In the genomic region with DNA sequence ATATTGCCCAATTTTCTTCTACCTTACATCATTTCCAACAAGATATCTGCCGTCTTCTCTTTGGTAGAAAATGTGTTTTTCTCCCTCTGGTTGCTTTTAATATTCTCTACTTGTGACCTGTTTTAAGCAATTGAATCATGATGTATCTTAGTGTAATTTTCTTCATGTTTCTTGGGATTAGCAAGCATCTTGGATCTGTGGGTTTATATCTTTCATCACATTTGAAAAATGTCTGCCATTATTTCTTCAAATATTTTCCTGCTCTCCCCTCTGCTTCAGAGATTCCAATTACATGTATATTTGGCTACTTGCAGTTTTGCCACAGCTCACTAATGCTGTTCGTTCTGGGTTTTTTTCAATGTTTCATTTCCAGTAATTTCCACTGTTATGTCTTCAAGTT, we compare ENCODE assay signal across 37 cellular contexts. TPM values are rescaled to one million over a fixed set of nuclear protein-coding genes. Genes with fewer than 3 reads are reported as not detected.
DNase-seq lines count a peak whose midpoint lies in the region; ATAC-seq, FAIRE-seq and TF ChIP-seq lines count a peak whose summit lies in the region.
"Had no signal": no experiment of that assay in that cellular context is flagged by ENCODE, and none has a peak within 500 bp of the region (broad histone marks: within the 10 kb centered on the region; RNA-seq: fewer than 3 reads in every experiment).

No MANE protein-coding gene starts in this region.

- no peak overlapping the region for H3K9ac ChIP-seq in HCT116 (ENCODE audit: low read length)
- H3K9ac ChIP-seq in K562 (ENCODE audit: insufficient read depth in 1 of 2, low read depth in 2 of 2, low read length in 2 of 2) = no peak overlapping the region
- H3K9ac ChIP-seq: BLaER1; BLaER1 treated with 17β-estradiol and CSF1 and Interleukin-3, amounts not matched to agents 10 nM and 100 nM had no signal

- TF ChIP-seq RAD21 in HCT116 (IDR thresholded peaks at IDR 0.05; ENCODE audit: low read depth) (no peak), K562 (CRISPR knock-in tag; conservative IDR thresholded peaks at IDR 0.05 in 1 of 2, IDR thresholded peaks at IDR 0.05 in 1 of 2) (no peak)

- TF ChIP-seq POLR2A in HCT116 (IDR thresholded peaks at IDR 0.05; ENCODE audit: borderline replicate concordance, extremely low read depth, insufficient read depth, insufficient read length) (no peak), K562 (conservative IDR thresholded peaks at IDR 0.05) (no peak)

- WGBS in K562 (ENCODE audit: insufficient coverage, low coverage, missing lambda C conversion rate) = 0% methylated on average over 2 of the region's 2 CpGs

- no peaks in the 10 kb centered on the region for H3K36me3 ChIP-seq in HCT116 (ENCODE audit: control insufficient read depth in 1 of 2, insufficient read depth in 2 of 2, low read length in 2 of 2)
- no peaks in the 10 kb centered on the region for H3K36me3 ChIP-seq in HEK293 (ENCODE audit: control insufficient read depth in 2 of 2, insufficient read depth in 1 of 2, low read length in 2 of 2)
- no peaks in the 10 kb centered on the region for H3K36me3 ChIP-seq in K562 (ENCODE audit: control insufficient read depth, insufficient read depth, low read length)
- H3K36me3 ChIP-seq: BE2C; BLaER1; BLaER1 treated with 17β-estradiol and CSF1 and Interleukin-3, amounts not matched to agents 10 nM and 100 nM had no signal

- H3K4me3 Mint-ChIP-seq in WTC11 = no peak overlapping the region
- H3K4me3 Mint-ChIP-seq: B cell; CD14-positive monocyte; CD4-positive, alpha-beta memory T cell; CD4-positive, alpha-beta T cell; CD4-positive, CD25-positive, alpha-beta regulatory T cell; CD8-positive, alpha-beta memory T cell; CD8-positive, alpha-beta T cell had no signal

- CTCF ChIA-PET in HCT116 (lab: Charles Lee) (no interaction called here), HEK293 (lab: Yijun Ruan, JAX) (interaction anchor here (2.9 kb wide), 1 partner anchor 8 kb away, joined by 19 read pairs; no protein-coding TSS in a partner anchor), WTC11 (lab: Charles Lee) (no interaction called here), K562 (lab: Yijun Ruan, JAX; ENCODE audit: low intra/inter-chr PET ratio) (no interaction called here)

- TF ChIP-seq CTCF in HCT116 (IDR thresholded peaks at IDR 0.05 in 2 of 3, conservative IDR thresholded peaks at IDR 0.05 in 1 of 3; ENCODE audit: borderline replicate concordance in 1 of 3, insufficient read depth in 1 of 3, low read depth in 2 of 3, low read length in 2 of 3) (no peak), HEK293 (tag by site-specific recombination; IDR thresholded peaks at IDR 0.05) (no peak), WTC11 (IDR thresholded peaks at IDR 0.05) (no peak), K562 (IDR thresholded peaks at IDR 0.05 in 2 of 3, conservative IDR thresholded peaks at IDR 0.05 in 1 of 3; ENCODE audit: insufficient read depth in 2 of 3, low read depth in 1 of 3, low read length in 3 of 3) (no peak)

- H3K27ac ChIP-seq in HCT116 (ENCODE audit: low read depth, low read length) (no peak overlapping the region), HEK293 (ENCODE audit: extremely low read depth, low read depth, low read length) (no peak overlapping the region), K562 (ENCODE audit: extremely low read depth, low read depth, low read length) (no peak overlapping the region)
- H3K27ac ChIP-seq: 22Rv1; A549; BLaER1; BLaER1 treated with 17β-estradiol and CSF1 and Interleukin-3, amounts not matched to agents 10 nM and 100 nM; C4-2B had no signal

- no peaks in the 10 kb centered on the region; the same call in 1 of the 2 replicates for H3K9me2 ChIP-seq in HCT116 (ENCODE audit: insufficient read depth)

- no peak for ATAC-seq in HCT116
- no peak for ATAC-seq in WTC11
- ATAC-seq in K562 = no peak
- no peak for ATAC-seq in HG03378 (IDR thresholded peaks at IDR 0.05; ENCODE audit: unreplicated experiment)
- ATAC-seq: A549; CD8-positive, alpha-beta T cell had no signal

- H4K20me1 ChIP-seq in HCT116 (ENCODE audit: insufficient read depth) = no peaks in the 10 kb centered on the region
- no peaks in the 10 kb centered on the region for H4K20me1 ChIP-seq in K562 (replicated peaks; ENCODE audit: control insufficient read depth, insufficient read depth, low read length)
- H4K20me1 ChIP-seq: BLaER1; BLaER1 treated with 17β-estradiol and CSF1 and Interleukin-3, amounts not matched to agents 10 nM and 100 nM had no signal

- H3K36me3 Mint-ChIP-seq in WTC11 = peaks cover 5% of the 10 kb centered on the region
- H3K36me3 Mint-ChIP-seq: CD14-positive monocyte; CD8-positive, alpha-beta T cell had no signal

- H3K4me1 Mint-ChIP-seq in WTC11 = no peaks in the 10 kb centered on the region
- H3K4me1 Mint-ChIP-seq: CD8-positive, alpha-beta memory T cell had no signal

- peaks cover 13% of the 10 kb centered on the region for H3K9me3 Mint-ChIP-seq in WTC11

- H3K4me2 ChIP-seq in HCT116 (ENCODE audit: low read length) (no peak overlapping the region), K562 (ENCODE audit: insufficient read depth, low read length) (no peak overlapping the region)
- H3K4me2 ChIP-seq: A549; BLaER1; BLaER1 treated with 17β-estradiol and CSF1 and Interleukin-3, amounts not matched to agents 10 nM and 100 nM had no signal

- POLR2A ChIA-PET in HCT116 (lab: Charles Lee) = no interaction called here
- POLR2A ChIA-PET in HEK293 (lab: Yijun Ruan, JAX) = no interaction called here
- POLR2A ChIA-PET in WTC11 (lab: Charles Lee) = interaction anchor here (0.8 kb wide), 1 partner anchor 67 kb away, joined by 6 read pairs; no protein-coding TSS in a partner anchor
- POLR2A ChIA-PET in K562 (lab: Yijun Ruan, JAX) = no interaction called here

- no peak overlapping the region for H3K27ac Mint-ChIP-seq in WTC11
- H3K27ac Mint-ChIP-seq: B cell; CD14-positive monocyte; CD4-positive, alpha-beta memory T cell; CD4-positive, alpha-beta T cell; CD8-positive, alpha-beta memory T cell; CD8-positive, alpha-beta T cell had no signal

- H3K27me3 ChIP-seq in HCT116 (ENCODE audit: insufficient read depth, low read length) (0 out of 2 replicates have a peak, but pooled peaks cover 4% of the 10 kb centered on the region), K562 (ENCODE audit: control insufficient read depth in 2 of 2, insufficient read depth in 2 of 2, low read length in 2 of 2) (no peaks in the 10 kb centered on the region; a peak in 1 of 5 replicates)
- H3K27me3 ChIP-seq: BLaER1; BLaER1 treated with 17β-estradiol and CSF1 and Interleukin-3, amounts not matched to agents 10 nM and 100 nM had no signal

- no peak for DNase-seq in HCT116 (ENCODE audit: low read depth, low spot score)
- no peak for DNase-seq in WTC11 (ENCODE audit: low spot score)
- no peak for DNase-seq in K562 (ENCODE audit: extremely low read depth in 1 of 4, low spot score in 3 of 4)
- DNase-seq in activated gamma-delta T cell (lab: John Stamatoyannopoulos, UW) = no peak
- DNase-seq in A172 (ENCODE audit: low spot score) = no peak
- no peak for DNase-seq in NCI-H2081 treated with DMSO at 0.1 percent for 48 hours (lab: John Stamatoyannopoulos, UW)
- DNase-seq: 8988T; ACHN; AML-193; BE2C; C1 segment of cervical spinal cord; Caco-2; Calu3; CD4-positive, alpha-beta memory T cell; CD4-positive, alpha-beta T cell; CD4-positive, CD25-positive, alpha-beta regulatory T cell; CD8-positive, alpha-beta memory T cell; CD8-positive, alpha-beta T cell; COR-L47; DMS 273 treated with DMSO at 0.1 percent for 48 hours; DMS153; DMS53; DMS79; DMS79 treated with DMSO at 0.1 percent for 48 hours; DND-41; EL had no signal

- intact Hi-C loops in HCT116 (cut with micrococcal nuclease) (no loop called here), K562 (cut with micrococcal nuclease) (no loop called here)

- H3K4me3 ChIP-seq in HCT116 (replicated peaks in 1 of 2; ENCODE audit: low read depth in 1 of 2, low read length in 2 of 2) (no peak overlapping the region), HEK293 (ENCODE audit: low read depth, low read length) (no peak overlapping the region), K562 (no peak overlapping the region)
- H3K4me3 ChIP-seq: A549; BLaER1; BLaER1 treated with 17β-estradiol and CSF1 and Interleukin-3, amounts not matched to agents 10 nM and 100 nM had no signal

- H3K79me2 ChIP-seq in HCT116 (ENCODE audit: insufficient read depth, low read length) = no peaks in the 10 kb centered on the region
- no peaks in the 10 kb centered on the region for H3K79me2 ChIP-seq in K562 (ENCODE audit: control insufficient read depth, insufficient read depth, low read length)

- no peaks in the 10 kb centered on the region; the same call in 1 of the 2 replicates for H3K27me3 Mint-ChIP-seq in WTC11 (ENCODE audit: low read depth)

- TF ChIP-seq EP300 in K562 (IDR thresholded peaks at IDR 0.05; ENCODE audit: low read length) = no peak

- H3K4me1 ChIP-seq in HCT116 (ENCODE audit: control insufficient read depth in 1 of 2, insufficient read depth in 2 of 2, low read length in 2 of 2) (no peaks in the 10 kb centered on the region), HEK293 (ENCODE audit: control insufficient read depth, insufficient read depth, low read length) (no peaks in the 10 kb centered on the region), K562 (replicated peaks in 1 of 2; ENCODE audit: control insufficient read depth in 2 of 2, insufficient read depth in 2 of 2, low read length in 2 of 2) (no peaks in the 10 kb centered on the region)
- H3K4me1 ChIP-seq: A549, BE2C, Caco-2 had no signal

- BruUV-seq in HCT116 (replicated peaks; lab: Mats Ljungman, UMichigan) (no TSS peak), K562 (replicated peaks; lab: Mats Ljungman, UMichigan) (no TSS peak)

- no peaks in the 10 kb centered on the region for H3K9me1 ChIP-seq in K562 (ENCODE audit: control insufficient read depth, insufficient read depth, low read length)

- RAD21 ChIA-PET in HCT116 (lab: Charles Lee; ENCODE audit: low non-redundant PET in 1 of 2, low total read pairs in 2 of 2, uncharacterized antibody in 2 of 2, unreplicated experiment in 2 of 2) = no interaction called here

- H3K9me3 ChIP-seq in HCT116 (ENCODE audit: control insufficient read depth in 1 of 2, insufficient read depth in 1 of 2, low read depth in 1 of 2, low read length in 2 of 2) (peaks cover 9 to 17% of the 10 kb centered on the region in 2 experiments; a peak in 3 of 4 replicates), HEK293 (ENCODE audit: control insufficient read depth, insufficient read depth, low read depth, low read length) (no peaks in the 10 kb centered on the region), K562 (replicated peaks; ENCODE audit: control insufficient read depth, insufficient read depth, low read depth, low read length) (peaks cover 3% of the 10 kb centered on the region; the same call in 1 of the 2 replicates)
- H3K9me3 ChIP-seq: BE2C had no signal

- H2AFZ ChIP-seq in HCT116 (ENCODE audit: low read depth, low read length, poor library complexity, severe bottlenecking) (no peak overlapping the region), K562 (ENCODE audit: low read depth, low read length) (no peak overlapping the region)

- in situ Hi-C loops in K562 (cut with MboI) = no loop called here

- no peak for FAIRE-seq in K562 (lab: Jason Lieb, UNC)
- FAIRE-seq: A204.1, A549, D721Med had no signal

RNA-seq across cellular contexts. Expression of a gene that starts 30.1 kb away (rescaled TPM):
- 45.9 TPM for total RNA-seq in HCT116 (2021; ENCODE audit: unreplicated experiment)
- polyA plus RNA-seq in HCT116 (2012) = 32.4 and 35.4 TPM in 2 replicates
- total RNA-seq in WTC11 (2021) = 67.2 to 69.6 TPM (median 67.8 TPM) in 3 replicates
- total RNA-seq in K562 (2011; cell fraction: chromatin; rRNA removed; ENCODE audit: low replicate concordance) = 0.14 and 0.16 TPM in 2 replicates
- 0.26 and 0.33 TPM in 2 replicates for total RNA-seq in K562 (2011; cell fraction: nucleolus; rRNA removed)
- total RNA-seq in K562 (2011; cell fraction: nucleoplasm; rRNA removed) = 0.15 and 0.46 TPM in 2 replicates
- 0.04 TPM in 1 of 2 replicates, not detected in the other for total RNA-seq in K562 (2014; rRNA removed)
- not detected in 2 replicates for total RNA-seq in K562 (2014; rRNA removed; fragmentation: Illumina TruSeq; extraction: Trizol)
- not detected in 2 replicates for total RNA-seq in K562 (2015; rRNA removed; fragmentation: Illumina TruSeq; extraction: Trizol)
- total RNA-seq in K562 (2021) = 0.20 and 0.45 TPM in 2 replicates
- polyA plus RNA-seq in K562 (2011; rRNA removed) = 0.08 TPM in 2 replicates
- polyA plus RNA-seq in K562 (2011; cell fraction: cytosol; rRNA removed) = 0.06 and 0.10 TPM in 2 replicates
- 0.13 TPM in 1 of 2 replicates, not detected in the other for polyA plus RNA-seq in K562 (2011; cell fraction: nucleus; rRNA removed)
- 0.08 and 0.11 TPM in 2 replicates for polyA plus RNA-seq in K562 (2012)
- 0.06 TPM in 1 of 2 replicates, not detected in the other for polyA plus RNA-seq in K562 (2014; fragmentation: Illumina TruSeq; extraction: Trizol)
- polyA plus RNA-seq in K562 (2014; fragmentation: Nextera tagmentation; extraction: Ambion mirVana) = not detected
- polyA plus RNA-seq in K562 (2014; rRNA removed) = not detected in 2 replicates
- 0.11 TPM in 1 of 2 replicates, not detected in the other for polyA minus RNA-seq in K562 (2011; rRNA and poly(A)+ RNA removed)
- polyA minus RNA-seq in K562 (2011; cell fraction: cytosol; rRNA and poly(A)+ RNA removed) = not detected in 2 replicates
- polyA minus RNA-seq in K562 (2011; cell fraction: nucleus; rRNA and poly(A)+ RNA removed) = 0.11 TPM in 1 of 2 replicates, not detected in the other
- 112 and 133 TPM in 2 replicates for total RNA-seq in A172 (2014; rRNA removed; shearing (Covaris generic))

Comparison
In these comparisons a context has a peak if more than half of its experiments do, and no peak if none do; other contexts are left out.
1. RNA of a gene that starts 30.1 kb away (total RNA-seq): 112 to 133 TPM in A172, 67.2 to 69.6 TPM in WTC11 and 45.9 TPM in HCT116 (single experiment); 0.04 to 0.46 TPM in K562; every median in the first group is over 10 times any median in the second.